In genomic region chr22:38770257-38770949, GRCh38 we compare ENCODE assay signal across 27 cellular contexts. TPM values are rescaled to one million over a fixed set of nuclear protein-coding genes. Genes with fewer than 3 reads are reported as not detected.
DNase-seq lines count a peak whose midpoint lies in the region; ATAC-seq, FAIRE-seq and TF ChIP-seq lines count a peak whose summit lies in the region.
"Had no signal": no experiment of that assay in that cellular context is flagged by ENCODE, and none has a peak within 500 bp of the region (broad histone marks: within the 10 kb centered on the region; RNA-seq: fewer than 3 reads in every experiment).

No MANE protein-coding gene starts in this region.

- H3K36me3 Mint-ChIP-seq in progenitor cell of endocrine pancreas (ENCODE audit: insufficient read depth), result no peaks in the 10 kb centered on the region
- H3K36me3 Mint-ChIP-seq: CD14-positive monocyte; CD8-positive, alpha-beta memory T cell had no signal

- H3K27ac ChIP-seq in right cardiac atrium (ENCODE audit: low read length), result no peak overlapping the region
- H3K27ac ChIP-seq in kidney (ENCODE audit: low read depth in 2 of 2, low read length in 2 of 2), result no peak overlapping the region
- H3K27ac ChIP-seq: 22Rv1; BLaER1 treated with 17β-estradiol and CSF1 and Interleukin-3, amounts not matched to agents 10 nM and 100 nM had no signal

- H3K4me3 Mint-ChIP-seq in progenitor cell of endocrine pancreas (ENCODE audit: low read depth), result no peak overlapping the region
- H3K4me3 Mint-ChIP-seq: CD4-positive, alpha-beta T cell; CD8-positive, alpha-beta memory T cell; HFFc6 had no signal

- H3K9ac ChIP-seq in kidney (ENCODE audit: low read length in 2 of 2), result no peak overlapping the region
- H3K9ac ChIP-seq: BLaER1 treated with 17β-estradiol and CSF1 and Interleukin-3, amounts not matched to agents 10 nM and 100 nM had no signal

- peaks cover under 1% of the 10 kb centered on the region for H3K27me3 Mint-ChIP-seq in progenitor cell of endocrine pancreas
- H3K27me3 Mint-ChIP-seq: CD4-positive, alpha-beta T cell had no signal

- no peaks in the 10 kb centered on the region for H3K9me3 ChIP-seq in right cardiac atrium (ENCODE audit: control insufficient read depth, low read length)
- no peaks in the 10 kb centered on the region for H3K9me3 ChIP-seq in kidney (ENCODE audit: control insufficient read depth in 1 of 2, low read length in 2 of 2)
- H3K9me3 ChIP-seq: BE2C; BLaER1 treated with 17β-estradiol and CSF1 and Interleukin-3, amounts not matched to agents 10 nM and 100 nM; HAP-1 had no signal

- no peak for FAIRE-seq in kidney (lab: Jason Lieb, UNC)
- FAIRE-seq: A204.1, D721Med, GM12878, GM18507, H54 had no signal

- no peaks in the 10 kb centered on the region for H3K27me3 ChIP-seq in right cardiac atrium (ENCODE audit: control insufficient read depth, insufficient read depth)
- H3K27me3 ChIP-seq: BE2C; BLaER1 treated with 17β-estradiol and CSF1 and Interleukin-3, amounts not matched to agents 10 nM and 100 nM had no signal

- H3K4me1 ChIP-seq in right cardiac atrium (ENCODE audit: control insufficient read depth, insufficient read depth, low read length) (no peaks in the 10 kb centered on the region), kidney (ENCODE audit: control insufficient read depth in 1 of 2, insufficient read depth in 1 of 2, low read depth in 1 of 2, low read length in 2 of 2) (peaks cover 0 to 3% of the 10 kb centered on the region in 2 donors)
- H3K4me1 ChIP-seq: HAP-1 had no signal

- no peak for TF ChIP-seq CTCF in kidney (IDR thresholded peaks at IDR 0.05; ENCODE audit: borderline replicate concordance, extremely low read depth, insufficient read depth)
- no peak for TF ChIP-seq CTCF in progenitor cell of endocrine pancreas (IDR thresholded peaks at IDR 0.05; ENCODE audit: unreplicated experiment)

- intact Hi-C loops in right cardiac atrium (cut with DNase I), result loop anchor here in 2 of 4 donors (5.0 to 10.0 kb wide), 3 partner anchors 72 to 354 kb away; partner anchors contain the start of gene NPTXR (in 2 of the 2)
- intact Hi-C loops in left ventricle myocardium superior (cut with micrococcal nuclease), result no loop called here
- intact Hi-C loops in kidney (cut with DNase I), result no loop called here

- WGBS in right cardiac atrium, result 92% methylated on average over 16 of the region's 16 CpGs

- no peaks in the 10 kb centered on the region for H3K9me3 Mint-ChIP-seq in progenitor cell of endocrine pancreas (ENCODE audit: low read depth)
- H3K9me3 Mint-ChIP-seq: CD4-positive, alpha-beta T cell; CD8-positive, alpha-beta memory T cell; HFFc6 had no signal

- ATAC-seq in right cardiac atrium, result no peak
- ATAC-seq in left ventricle myocardium superior, result no peak
- no peak for ATAC-seq in HG03571 (IDR thresholded peaks at IDR 0.05; ENCODE audit: unreplicated experiment)
- ATAC-seq: GM12878 had no signal

- no peaks in the 10 kb centered on the region for H3K36me3 ChIP-seq in kidney (ENCODE audit: control insufficient read depth in 1 of 2, insufficient read depth in 2 of 2, low read length in 2 of 2)
- H3K36me3 ChIP-seq: BE2C; BLaER1 treated with 17β-estradiol and CSF1 and Interleukin-3, amounts not matched to agents 10 nM and 100 nM; HAP-1 had no signal

- peak in 2 of 3 donors; percentile 3 to 42 for DNase-seq in right cardiac atrium
- DNase-seq in left ventricle myocardium superior, result no peak
- peak; percentile 58 for DNase-seq in kidney
- DNase-seq in progenitor cell of endocrine pancreas (ENCODE audit: low spot score, unreplicated experiment), result no peak
- DNase-seq in NCI-H226, result no peak
- no peak for DNase-seq in NCI-H1417 (lab: John Stamatoyannopoulos, UW)
- DNase-seq: ACHN; AML-193; BE2C; CD4-positive, alpha-beta T cell; CD8-positive, alpha-beta memory T cell; DMS 273 treated with DMSO at 0.1 percent for 48 hours; DMS79; EL; GDM1; GOT3; HFFc6 had no signal

- peak overlapping the region; percentile 77 for H3K27ac Mint-ChIP-seq in progenitor cell of endocrine pancreas
- H3K27ac Mint-ChIP-seq: CD4-positive, alpha-beta T cell; HFFc6 had no signal

- no peak overlapping the region for H3K4me3 ChIP-seq in right cardiac atrium (ENCODE audit: low read length)
- H3K4me3 ChIP-seq in kidney (ENCODE audit: low read length in 2 of 2), result no peak overlapping the region
- H3K4me3 ChIP-seq: BLaER1 treated with 17β-estradiol and CSF1 and Interleukin-3, amounts not matched to agents 10 nM and 100 nM; GM12878; HAP-1 had no signal

- H3K4me1 Mint-ChIP-seq in progenitor cell of endocrine pancreas (ENCODE audit: low read depth), result peaks cover 5% of the 10 kb centered on the region

RNA-seq across cellular contexts. Expression of gene SUN2, which starts 14.6 kb away (rescaled TPM):
- total RNA-seq in right cardiac atrium (100 to 1,000 TPM; 103 to 123 (median 116) TPM), left ventricle myocardium superior (109 TPM), kidney (199 TPM), progenitor cell of endocrine pancreas (61.8 and 66.1 TPM in 2 replicates)
- polyA plus RNA-seq in right cardiac atrium (61.7 TPM), kidney (ENCODE audit: insufficient read depth, low read depth, low replicate concordance) (41.7 TPM)

RNA-seq across cellular contexts. Expression of gene DNAL4, which starts 23.5 kb away (rescaled TPM):
- total RNA-seq in right cardiac atrium (10 to 100 TPM; 10.7 to 13.7 (median 12.7) TPM), left ventricle myocardium superior (11.6 TPM), kidney (26.5 TPM), progenitor cell of endocrine pancreas (27.1 and 28.0 TPM in 2 replicates)
- polyA plus RNA-seq in right cardiac atrium (14.7 TPM), kidney (ENCODE audit: insufficient read depth, low read depth, low replicate concordance) (39.7 TPM)

Comparison
In these comparisons a context has a peak if more than half of its experiments do, and no peak if none do; other contexts are left out.
1. DNase-seq: peak in right cardiac atrium (2 of 3) and kidney (single experiment); none in left ventricle myocardium superior (single experiment), progenitor cell of endocrine pancreas (single experiment), NCI-H226 (single experiment) and NCI-H1417 (0 of 3).